Comparison of ENCODE assay signal across 8 cellular contexts in genomic region chr6:107070686-107071085, GRCh38.
"Had no signal": no experiment of that assay in that cellular context is flagged by ENCODE, and none has a peak within 500 bp of the region (broad histone marks: within the 10 kb centered on the region; RNA-seq: fewer than 3 reads in every experiment).

No MANE protein-coding gene starts in this region.

- DNase-seq: GM23248, GOT3, H7, HCEC 1CT, KBM-7 had no signal

- ATAC-seq: HepG2 had no signal

- H3K27ac ChIP-seq: GM23248, HL-60 had no signal

- H3K9ac ChIP-seq: GM23248 had no signal

- H2AFZ ChIP-seq: GM23248 had no signal

- H3K9me3 Mint-ChIP-seq: IgD-negative memory B cell had no signal

- H3K4me3 ChIP-seq: GM23248 had no signal

- H3K27ac Mint-ChIP-seq: IgD-negative memory B cell had no signal

- H3K27me3 Mint-ChIP-seq: IgD-negative memory B cell had no signal
